Comparison of ENCODE assay signal across 17 cellular contexts in the genomic region with DNA sequence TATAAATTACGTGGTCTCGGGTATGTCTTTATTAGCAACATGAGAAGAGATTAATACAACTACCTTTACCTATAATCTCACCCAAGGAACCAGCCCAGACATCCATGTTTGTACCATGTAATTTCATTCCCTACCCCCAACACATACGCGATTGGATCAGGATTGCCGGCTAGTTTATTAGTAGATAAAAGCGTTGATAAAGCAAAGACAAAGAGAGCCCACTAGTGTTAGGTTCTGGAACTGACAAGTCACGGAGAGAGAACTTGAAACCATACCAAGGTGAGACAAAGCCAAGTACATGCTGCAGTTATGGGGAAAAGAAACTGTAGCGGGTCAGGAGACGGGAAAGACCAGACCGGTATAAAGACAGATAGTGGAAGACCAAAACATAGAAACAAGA. TPM values are rescaled to one million over a fixed set of nuclear protein-coding genes. Genes with fewer than 3 reads are reported as not detected.
A peak's percentile ranks its signal among the peaks of the same experiment; 100 is the strongest.
DNase-seq lines count a peak whose midpoint lies in the region; ATAC-seq, FAIRE-seq and TF ChIP-seq lines count a peak whose summit lies in the region.
"Had no signal": no experiment of that assay in that cellular context is flagged by ENCODE, and none has a peak within 500 bp of the region (broad histone marks: within the 10 kb centered on the region; RNA-seq: fewer than 3 reads in every experiment).

No MANE protein-coding gene starts in this region.

- H3K27ac ChIP-seq in DND-41 (ENCODE audit: low read length) (no peak overlapping the region), HL-60 (replicated peaks) (no peak overlapping the region), astrocyte (ENCODE audit: low read depth, low read length) (no peak overlapping the region), kidney (ENCODE audit: low read depth in 2 of 2, low read length in 2 of 2) (no peak overlapping the region)
- H3K27ac ChIP-seq: SJCRH30 had no signal

- no peak for DNase-seq in DND-41
- no peak for DNase-seq in HL-60 (ENCODE audit: low read depth in 1 of 2, low spot score in 1 of 2)
- no peak for DNase-seq in astrocyte (ENCODE audit: low read depth)
- DNase-seq in kidney: no peak
- no peak for DNase-seq in activated CD8-positive, alpha-beta memory T cell treated with anti-CD3 and anti-CD28 coated beads, Interleukin-2, amount 50 U/mL, for 48 hours
- DNase-seq in NK-92 (lab: John Stamatoyannopoulos, UW; ENCODE audit: unreplicated experiment): no peak
- no peak for DNase-seq in NCI-H524 treated with DMSO at 0.1 percent for 48 hours (lab: John Stamatoyannopoulos, UW)
- DNase-seq: activated CD4-positive, alpha-beta T cell treated with anti-CD3 and anti-CD28 coated beads, Interleukin-2, amount 50 U/mL, for 4 hours; effector memory CD8-positive, alpha-beta T cell; GDM1; NCI-H187; stimulated activated CD4-positive, alpha-beta T cell treated with anti-CD3 and anti-CD28 coated beads, Interleukin-15, amount 100 ng/mL, for 24 hours; stimulated activated naive CD4-positive, alpha-beta T cell had no signal

- H3K4me1 Mint-ChIP-seq in astrocyte (ENCODE audit: low read depth, unreplicated experiment): peaks cover 9% of the 10 kb centered on the region

- H3K9ac ChIP-seq in DND-41 (ENCODE audit: low read depth, low read length): no peak overlapping the region
- no peak overlapping the region for H3K9ac ChIP-seq in astrocyte (ENCODE audit: low read length)
- no peak overlapping the region for H3K9ac ChIP-seq in kidney (ENCODE audit: low read length in 2 of 2)

- no peaks in the 10 kb centered on the region for H3K4me1 ChIP-seq in DND-41 (ENCODE audit: insufficient read depth, low read length)
- no peaks in the 10 kb centered on the region for H3K4me1 ChIP-seq in astrocyte (ENCODE audit: insufficient read depth, low read length)
- H3K4me1 ChIP-seq in kidney (ENCODE audit: control insufficient read depth in 1 of 2, insufficient read depth in 1 of 2, low read depth in 1 of 2, low read length in 2 of 2): no peaks in the 10 kb centered on the region
- H3K4me1 ChIP-seq: SJCRH30 had no signal

- no peaks in the 10 kb centered on the region for H3K36me3 Mint-ChIP-seq in astrocyte (ENCODE audit: low read depth, unreplicated experiment)
- H3K36me3 Mint-ChIP-seq: activated naive CD8-positive, alpha-beta T cell had no signal

- H3K9me3 ChIP-seq in DND-41 (ENCODE audit: insufficient read depth, low read length, severe bottlenecking) (no peaks in the 10 kb centered on the region), astrocyte (ENCODE audit: insufficient read depth, low read depth, low read length) (no peaks in the 10 kb centered on the region), kidney (ENCODE audit: control insufficient read depth in 1 of 2, low read length in 2 of 2) (no peaks in the 10 kb centered on the region)
- H3K9me3 ChIP-seq: SJCRH30 had no signal

- no peak for ATAC-seq in DND-41 (ENCODE audit: insufficient read depth, low read depth)
- ATAC-seq in GM21576 (IDR thresholded peaks at IDR 0.05; ENCODE audit: unreplicated experiment): no peak
- ATAC-seq: effector memory CD8-positive, alpha-beta T cell had no signal

- intact Hi-C loops in kidney (cut with DNase I): no loop called here

- H2AFZ ChIP-seq in DND-41 (ENCODE audit: low read depth, low read length) (no peak overlapping the region), astrocyte (ENCODE audit: low read depth, low read length) (no peak overlapping the region)

- H4K20me1 ChIP-seq in DND-41 (ENCODE audit: insufficient read depth, low read length) (no peaks in the 10 kb centered on the region), astrocyte (ENCODE audit: insufficient read depth, low read length) (no peaks in the 10 kb centered on the region)

- H3K36me3 ChIP-seq in DND-41 (ENCODE audit: insufficient read depth, low read length): no peaks in the 10 kb centered on the region
- no peaks in the 10 kb centered on the region for H3K36me3 ChIP-seq in astrocyte (ENCODE audit: insufficient read depth, low read length)
- H3K36me3 ChIP-seq in kidney (ENCODE audit: control insufficient read depth in 1 of 2, insufficient read depth in 2 of 2, low read length in 2 of 2): no peaks in the 10 kb centered on the region
- H3K36me3 ChIP-seq: SJCRH30 had no signal

- H3K4me3 ChIP-seq in DND-41 (ENCODE audit: low read depth in 1 of 2, low read length in 2 of 2): no peak overlapping the region
- no peak overlapping the region for H3K4me3 ChIP-seq in HL-60 (replicated peaks; ENCODE audit: insufficient read depth, low read length)
- H3K4me3 ChIP-seq in astrocyte (ENCODE audit: insufficient read depth, low read depth, low read length): no peak overlapping the region
- no peak overlapping the region for H3K4me3 ChIP-seq in kidney (ENCODE audit: low read length in 2 of 2)
- H3K4me3 ChIP-seq: SJCRH30 had no signal

- H3K27me3 Mint-ChIP-seq in astrocyte (ENCODE audit: low read depth, unreplicated experiment): peaks cover 1% of the 10 kb centered on the region

- TF ChIP-seq CTCF in DND-41 (IDR thresholded peaks at IDR 0.05; ENCODE audit: borderline replicate concordance, extremely low read depth, low read length, poor library complexity, severe bottlenecking) (peak; percentile 56), HL-60 (IDR thresholded peaks at IDR 0.05; ENCODE audit: insufficient read depth, low read length) (peak; percentile 18), astrocyte (IDR thresholded peaks at IDR 0.05; ENCODE audit: insufficient read depth, low read depth, low read length) (peak; percentile 18), kidney (IDR thresholded peaks at IDR 0.05; ENCODE audit: borderline replicate concordance, extremely low read depth, insufficient read depth) (peak; percentile 3)

- H3K4me2 ChIP-seq in DND-41 (ENCODE audit: insufficient read depth, low read length): no peak overlapping the region
- no peak overlapping the region for H3K4me2 ChIP-seq in astrocyte (ENCODE audit: low read length)

- H3K27me3 ChIP-seq in DND-41 (ENCODE audit: insufficient read depth, low read length, poor library complexity): no peaks in the 10 kb centered on the region
- H3K27me3 ChIP-seq in HL-60 (ENCODE audit: insufficient read depth, poor library complexity, severe bottlenecking): no peaks in the 10 kb centered on the region
- peaks cover 2% of the 10 kb centered on the region for H3K27me3 ChIP-seq in astrocyte (ENCODE audit: insufficient read depth, low read length)
- H3K27me3 ChIP-seq: SJCRH30 had no signal

- H3K79me2 ChIP-seq in DND-41 (ENCODE audit: insufficient read depth, low read length): no peaks in the 10 kb centered on the region
- no peaks in the 10 kb centered on the region for H3K79me2 ChIP-seq in astrocyte (ENCODE audit: insufficient read depth, low read length)

- no peak for FAIRE-seq in astrocyte (lab: Jason Lieb, UNC)
- no peak for FAIRE-seq in kidney (lab: Jason Lieb, UNC)
- FAIRE-seq: islet of Langerhans had no signal

- H3K9me3 Mint-ChIP-seq in astrocyte (ENCODE audit: unreplicated experiment): peaks cover 1% of the 10 kb centered on the region
- H3K9me3 Mint-ChIP-seq: effector memory CD8-positive, alpha-beta T cell had no signal

- no peak overlapping the region for H3K4me3 Mint-ChIP-seq in astrocyte (ENCODE audit: unreplicated experiment)
- H3K4me3 Mint-ChIP-seq: activated naive CD8-positive, alpha-beta T cell; effector memory CD8-positive, alpha-beta T cell had no signal

- no peak overlapping the region for H3K27ac Mint-ChIP-seq in astrocyte (ENCODE audit: unreplicated experiment)
- H3K27ac Mint-ChIP-seq: activated naive CD8-positive, alpha-beta T cell; effector memory CD8-positive, alpha-beta T cell had no signal

RNA-seq across cellular contexts. Expression of a gene that starts 37.4 kb away (rescaled TPM):
- total RNA-seq in astrocyte (8.4 and 10.0 TPM in 2 replicates), kidney (48.4 TPM)
- polyA plus RNA-seq in kidney (ENCODE audit: insufficient read depth, low read depth, low replicate concordance): 8.5 TPM

Comparison
In these comparisons a context has a peak if more than half of its experiments do, and no peak if none do; other contexts are left out.
1. CTCF ChIP-seq: peak in every context shown above with its lines; median percentile 56 in DND-41; 18 in HL-60; 18 in astrocyte; 3 in kidney.